ENCODE assay signal across 8 cellular contexts in the genomic region with DNA sequence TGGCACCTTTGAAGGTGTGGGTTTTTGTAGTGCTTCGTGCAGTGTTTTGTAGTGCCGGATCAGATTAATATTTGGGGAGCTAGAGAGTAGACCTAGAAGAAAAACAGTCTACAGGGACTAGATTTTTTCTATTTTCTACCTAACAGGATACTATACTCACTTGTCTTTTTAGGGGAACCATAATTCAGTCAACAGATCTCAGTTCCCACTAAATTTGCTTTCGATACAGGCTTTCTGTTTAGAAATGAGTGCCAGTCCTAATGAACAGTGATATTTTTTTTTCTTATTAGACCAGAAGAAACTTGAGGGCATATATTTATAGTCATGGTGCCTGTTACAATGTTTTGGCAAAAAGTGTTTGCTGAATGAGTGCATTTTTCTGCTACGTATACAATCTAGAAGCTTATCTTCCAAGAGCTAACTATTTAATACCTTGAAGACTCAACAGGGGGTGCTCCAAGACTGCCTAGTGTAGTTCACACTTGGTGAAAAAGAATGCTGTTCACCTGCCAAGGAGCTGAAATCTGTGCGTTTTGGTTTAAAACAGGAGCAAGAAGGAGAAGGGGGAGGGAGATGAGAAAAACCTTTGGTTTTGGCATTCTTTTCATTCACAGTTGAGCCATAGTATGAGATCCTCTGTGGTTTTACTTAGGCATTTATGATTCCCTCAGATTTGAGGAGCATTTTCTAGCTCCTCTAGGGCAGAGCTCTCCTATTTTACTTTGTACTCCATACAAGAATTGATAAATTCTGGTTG. TPM values are rescaled to one million over a fixed set of nuclear protein-coding genes. Genes with fewer than 3 reads are reported as not detected.
DNase-seq lines count a peak whose midpoint lies in the region; ATAC-seq and TF ChIP-seq lines count a peak whose summit lies in the region.

No MANE protein-coding gene starts in this region.

- in situ Hi-C loops in Panc1 (cut with HindIII; ENCODE audit: low pct_unique_long_range_greater_than_20kb, low sequenced_read_pairs) = no loop called here

- no peak overlapping the region for H2BK15ac ChIP-seq in mesendoderm (replicated peaks; ENCODE audit: low read depth)

- H3K56ac ChIP-seq in mesendoderm (ENCODE audit: low read length) = no peak overlapping the region

- H4K5ac ChIP-seq in mesendoderm (ENCODE audit: low read length) = no peak overlapping the region

- H2AK5ac ChIP-seq in mesendoderm (ENCODE audit: low read length) = no peak overlapping the region

- CTCF ChIA-PET in Panc1 (lab: Charles Lee) = interaction anchor here (0.6 to 1.2 kb wide), 14 partner anchors 10 to 716 kb away, joined by 3 to 22 read pairs (median 3); no protein-coding TSS in a partner anchor

- H3K9me3 Mint-ChIP-seq in stimulated activated naive CD8-positive, alpha-beta T cell treated with anti-CD3 and anti-CD28 coated beads, Interleukin-15, amount 100 ng/mL, for 72 hours = no peaks in the 10 kb centered on the region

- no peaks in the 10 kb centered on the region for H3K79me1 ChIP-seq in mesendoderm (ENCODE audit: low read length)

- POLR2A ChIA-PET in Panc1 (lab: Charles Lee) = interaction anchor here (0.5 to 0.6 kb wide), 2 partner anchors 234 to 848 kb away, joined by 3 to 20 read pairs; a partner anchor contains a TSS

- intact Hi-C loops in Panc1 (cut with micrococcal nuclease; ENCODE audit: unreplicated experiment) = loop anchor here (2.0 to 10.0 kb wide), 4 partner anchors 212 to 610 kb away; no protein-coding TSS in a partner anchor

- H3K27ac ChIP-seq in Panc1 (ENCODE audit: low read length) (no peak overlapping the region), mesendoderm (ENCODE audit: low read depth, low read length) (no peak overlapping the region)

- peaks cover 45% of the 10 kb centered on the region for H3K27me3 Mint-ChIP-seq in stimulated activated naive CD8-positive, alpha-beta T cell treated with anti-CD3 and anti-CD28 coated beads, Interleukin-15, amount 100 ng/mL, for 72 hours

- BruUV-seq in Panc1 (replicated peaks; lab: Mats Ljungman, UMichigan) = no TSS peak

- H3K4me2 ChIP-seq in mesendoderm (ENCODE audit: low read length) = no peak overlapping the region

- H3K9ac ChIP-seq in endocrine pancreas (ENCODE audit: control insufficient read depth, insufficient read depth, low read length) (peak overlapping the region; percentile 4), mesendoderm (ENCODE audit: low read length) (no peak overlapping the region)

- ATAC-seq in stimulated activated naive CD8-positive, alpha-beta T cell treated with anti-CD3 and anti-CD28 coated beads, Interleukin-15, amount 100 ng/mL, for 72 hours = peak; percentile 64
- ATAC-seq in stimulated activated naive CD8-positive, alpha-beta T cell treated with anti-CD3 and anti-CD28 coated beads, Interleukin-15, Interleukin-2, amounts not matched to agents 100 U/mL and 50 U/mL, for 24 hours = no peak
- peak; percentile 92 for ATAC-seq in Panc1
- ATAC-seq in GM21447 (IDR thresholded peaks at IDR 0.05; ENCODE audit: unreplicated experiment) = no peak
- ATAC-seq in HG02763 (IDR thresholded peaks at IDR 0.05; ENCODE audit: unreplicated experiment) = no peak

- peak; percentile 83 for TF ChIP-seq CTCF in Panc1 (IDR thresholded peaks at IDR 0.05)

- peaks cover 7% of the 10 kb centered on the region; the same call in 1 of the 2 replicates for H3K27me3 ChIP-seq in Panc1 (ENCODE audit: control insufficient read depth, insufficient read depth, low read length)
- H3K27me3 ChIP-seq in endocrine pancreas (ENCODE audit: control insufficient read depth, insufficient read depth, low read length) = no peaks in the 10 kb centered on the region
- no peaks in the 10 kb centered on the region for H3K27me3 ChIP-seq in mesendoderm (ENCODE audit: insufficient read depth, low read length, poor library complexity)

- H3K79me2 ChIP-seq in mesendoderm (ENCODE audit: control insufficient read depth, insufficient read depth, low read length) = no peaks in the 10 kb centered on the region

- H3K4ac ChIP-seq in mesendoderm (ENCODE audit: low read depth, low read length) = no peak overlapping the region

- H3K4me3 Mint-ChIP-seq in stimulated activated naive CD8-positive, alpha-beta T cell treated with anti-CD3 and anti-CD28 coated beads, Interleukin-15, amount 100 ng/mL, for 72 hours = no peak overlapping the region

- H3K36me3 ChIP-seq in Panc1 (ENCODE audit: control insufficient read depth, insufficient read depth, low read length) (no peaks in the 10 kb centered on the region), endocrine pancreas (ENCODE audit: control insufficient read depth, insufficient read depth, low read length) (no peaks in the 10 kb centered on the region), mesendoderm (ENCODE audit: control insufficient read depth, insufficient read depth, low read length) (no peaks in the 10 kb centered on the region)

- H2BK120ac ChIP-seq in mesendoderm (ENCODE audit: low read depth, low read length) = no peak overlapping the region

- H3K4me1 ChIP-seq in Panc1 (ENCODE audit: control insufficient read depth, insufficient read depth, low read length) (no peaks in the 10 kb centered on the region), endocrine pancreas (ENCODE audit: control insufficient read depth, insufficient read depth, low read length) (no peaks in the 10 kb centered on the region), mesendoderm (ENCODE audit: control insufficient read depth, low read depth, low read length) (no peaks in the 10 kb centered on the region)

- no peak for DNase-seq in stimulated activated naive CD8-positive, alpha-beta T cell treated with anti-CD3 and anti-CD28 coated beads, Interleukin-15, amount 100 ng/mL, for 72 hours
- no peak for DNase-seq in stimulated activated naive CD8-positive, alpha-beta T cell treated with anti-CD3 and anti-CD28 coated beads, Interleukin-15, Interleukin-2, amounts not matched to agents 100 U/mL and 50 U/mL, for 24 hours
- DNase-seq in HS-5 (ENCODE audit: low read depth) (peak; percentile 45), Panc1 (ENCODE audit: low read depth, low spot score) (peak; percentile 8), mesendoderm (peak; percentile 81)

- no peak overlapping the region for H3K18ac ChIP-seq in mesendoderm (ENCODE audit: low read length)

- H3K23ac ChIP-seq in mesendoderm (ENCODE audit: low read length) = no peak overlapping the region

- no peaks in the 10 kb centered on the region for H3K4me1 Mint-ChIP-seq in stimulated activated naive CD8-positive, alpha-beta T cell treated with anti-CD3 and anti-CD28 coated beads, Interleukin-15, amount 100 ng/mL, for 72 hours

- H3K27ac Mint-ChIP-seq in stimulated activated naive CD8-positive, alpha-beta T cell treated with anti-CD3 and anti-CD28 coated beads, Interleukin-15, amount 100 ng/mL, for 72 hours = no peak overlapping the region

- H3K4me3 ChIP-seq in Panc1 (ENCODE audit: low read depth in 2 of 2, low read length in 2 of 2) (no peak overlapping the region), endocrine pancreas (ENCODE audit: control insufficient read depth, insufficient read depth, low read length) (peak overlapping the region; percentile 56), mesendoderm (ENCODE audit: low read length) (no peak overlapping the region)

- H4K8ac ChIP-seq in mesendoderm (ENCODE audit: low read depth, low read length) = no peak overlapping the region

- no CpG with 5 or more reads among the region's 5 CpGs for WGBS in mesendoderm (ENCODE audit: extremely low coverage, insufficient coverage, low lambda C conversion rate)

- H3K9me3 ChIP-seq in Panc1 (ENCODE audit: control insufficient read depth, insufficient read depth, low read depth, low read length) = no peaks in the 10 kb centered on the region
- H3K9me3 ChIP-seq in endocrine pancreas (ENCODE audit: control insufficient read depth, low read length) = no peaks in the 10 kb centered on the region

- H2BK5ac ChIP-seq in mesendoderm (ENCODE audit: low read length) = no peak overlapping the region

RNA-seq across cellular contexts. Expression of a gene that starts 44.9 kb away (rescaled TPM):
- total RNA-seq in Panc1 (2021; ENCODE audit: unreplicated experiment) = not detected
- polyA plus RNA-seq in Panc1 (2012; ENCODE audit: insufficient read length) = 0.07 TPM
- polyA plus RNA-seq in mesendoderm (2013, experiment 1 of 2) = 0.13 TPM
- polyA plus RNA-seq in mesendoderm (2013, experiment 2 of 2) = 0.13 TPM

Comparison
In these comparisons a context has a peak if more than half of its experiments do, and no peak if none do; other contexts are left out.
1. ATAC-seq: peak in stimulated activated naive CD8-positive, alpha-beta T cell treated with anti-CD3 and anti-CD28 coated beads, Interleukin-15, amount 100 ng/mL, for 72 hours (single experiment) and Panc1 (single experiment); none in stimulated activated naive CD8-positive, alpha-beta T cell treated with anti-CD3 and anti-CD28 coated beads, Interleukin-15, Interleukin-2, amounts not matched to agents 100 U/mL and 50 U/mL, for 24 hours (single experiment), GM21447 (single experiment) and HG02763 (single experiment).
2. DNase-seq: peak in HS-5 (single experiment), Panc1 (single experiment) and mesendoderm (single experiment); none in stimulated activated naive CD8-positive, alpha-beta T cell treated with anti-CD3 and anti-CD28 coated beads, Interleukin-15, amount 100 ng/mL, for 72 hours (0 of 2) and stimulated activated naive CD8-positive, alpha-beta T cell treated with anti-CD3 and anti-CD28 coated beads, Interleukin-15, Interleukin-2, amounts not matched to agents 100 U/mL and 50 U/mL, for 24 hours (single experiment).